ENCODE assay signal across 21 cellular contexts in genomic region chr5:170573660-170574059, GRCh38.
DNase-seq lines count a peak whose midpoint lies in the region; ATAC-seq and TF ChIP-seq lines count a peak whose summit lies in the region.
"Had no signal": no experiment of that assay in that cellular context is flagged by ENCODE, and none has a peak within 500 bp of the region (broad histone marks: within the 10 kb centered on the region; RNA-seq: fewer than 3 reads in every experiment).

No MANE protein-coding gene starts in this region.

- H3K4me3 ChIP-seq in PC-9 (no peak overlapping the region), fibroblast of mammary gland (ENCODE audit: control insufficient read depth, low read depth, low read length) (no peak overlapping the region), upper lobe of right lung (no peak overlapping the region), right cardiac atrium (ENCODE audit: low read length) (no peak overlapping the region)
- H3K4me3 ChIP-seq: GM12878 had no signal

- BruUV-seq in PC-9 (replicated peaks; lab: Mats Ljungman, UMichigan), result no TSS peak

- no peak overlapping the region for H3K9ac ChIP-seq in H9 (ENCODE audit: extremely low read depth, insufficient read length, low read length)

- H3K36me3 Mint-ChIP-seq in activated T-cell treated with anti-CD3 and anti-CD28 coated beads, Interleukin-2, amount 50 U/mL, for 4 hours (ENCODE audit: insufficient read depth), result no peaks in the 10 kb centered on the region
- peaks cover 0 to 11% (median 0%) of the 10 kb centered on the region in 3 experiments; a peak in 4 of 7 replicates for H3K36me3 Mint-ChIP-seq in H9 (ENCODE audit: insufficient read depth in 1 of 3, low read depth in 3 of 3)
- H3K36me3 Mint-ChIP-seq: CD4-positive, CD25-positive, alpha-beta regulatory T cell; CD8-positive, alpha-beta memory T cell had no signal

- peaks cover 37% of the 10 kb centered on the region for H3K27me3 Mint-ChIP-seq in activated T-cell treated with anti-CD3 and anti-CD28 coated beads, Interleukin-2, amount 50 U/mL, for 4 hours (ENCODE audit: low read depth)
- H3K27me3 Mint-ChIP-seq in H9 (ENCODE audit: low read depth), result peaks cover 11% of the 10 kb centered on the region

- H3K4ac ChIP-seq in H9 (ENCODE audit: low read depth, low read length), result no peak overlapping the region

- H3K27me3 ChIP-seq in PC-9 (ENCODE audit: insufficient read depth, low read depth) (no peaks in the 10 kb centered on the region), upper lobe of right lung (peaks cover 48% of the 10 kb centered on the region), right cardiac atrium (ENCODE audit: control insufficient read depth, insufficient read depth) (no peaks in the 10 kb centered on the region), H9 (ENCODE audit: insufficient read depth, low read length) (no peaks in the 10 kb centered on the region)

- DNase-seq in PC-9, result no peak
- peak; percentile 10 for DNase-seq in fibroblast of mammary gland (ENCODE audit: low read depth)
- DNase-seq in upper lobe of right lung, result no peak
- no peak for DNase-seq in activated T-cell treated with anti-CD3 and anti-CD28 coated beads, Interleukin-2, amount 50 U/mL, for 4 hours
- no peak for DNase-seq in right cardiac atrium
- no peak for DNase-seq in H9
- DNase-seq: ACHN; BE2C; C1 segment of cervical spinal cord; CD4-positive, CD25-positive, alpha-beta regulatory T cell; CD8-positive, alpha-beta memory T cell; COR-L47; DMS 273 treated with DMSO at 0.1 percent for 48 hours; DMS53; DND-41; EL; HCEC 1CT; HFFc6; IMR-90 had no signal

- H3K36me3 ChIP-seq in PC-9 (ENCODE audit: low read depth) (no peaks in the 10 kb centered on the region), upper lobe of right lung (no peaks in the 10 kb centered on the region)
- H3K36me3 ChIP-seq: BE2C had no signal

- no peaks in the 10 kb centered on the region for H3K23me2 ChIP-seq in H9 (ENCODE audit: insufficient read length, low read depth, low read length, poor library complexity, severe bottlenecking)

- H3K79me2 ChIP-seq in PC-9 (ENCODE audit: low read depth), result no peaks in the 10 kb centered on the region
- H3K79me2 ChIP-seq in H9 (ENCODE audit: insufficient read depth, low read length), result no peaks in the 10 kb centered on the region

- H3K79me1 ChIP-seq in H9 (ENCODE audit: insufficient read depth, low read depth, low read length, poor library complexity, severe bottlenecking), result no peaks in the 10 kb centered on the region

- ATAC-seq in upper lobe of right lung (no peak), right cardiac atrium (no peak)
- no peak for ATAC-seq in activated T-cell treated with anti-CD3 and anti-CD28 coated beads, Interleukin-2, amount 50 U/mL, for 4 hours
- ATAC-seq: GM12878 had no signal

- peaks cover 2% of the 10 kb centered on the region for H3K9me3 Mint-ChIP-seq in activated T-cell treated with anti-CD3 and anti-CD28 coated beads, Interleukin-2, amount 50 U/mL, for 4 hours
- H3K9me3 Mint-ChIP-seq in H9, result peaks cover 10 to 11% of the 10 kb centered on the region in 2 experiments

- no peak overlapping the region for H2BK5ac ChIP-seq in H9 (ENCODE audit: insufficient read length, low read length)

- H3K4me3 Mint-ChIP-seq in activated T-cell treated with anti-CD3 and anti-CD28 coated beads, Interleukin-2, amount 50 U/mL, for 4 hours, result no peak overlapping the region
- H3K4me3 Mint-ChIP-seq in H9, result no peak overlapping the region
- H3K4me3 Mint-ChIP-seq: CD4-positive, CD25-positive, alpha-beta regulatory T cell; CD8-positive, alpha-beta memory T cell; HFFc6 had no signal

- no peak overlapping the region for H4K8ac ChIP-seq in H9 (replicated peaks; ENCODE audit: insufficient read length, low read depth, low read length)

- H3K18ac ChIP-seq in H9 (ENCODE audit: insufficient read length, low read depth, low read length), result no peak overlapping the region

- TF ChIP-seq EP300 in Ishikawa (IDR thresholded peaks at IDR 0.05; ENCODE audit: borderline replicate concordance), result peak; percentile 60; the same call in 1 of the 2 replicates

- no peak overlapping the region for H3K27ac ChIP-seq in PC-9
- H3K27ac ChIP-seq in upper lobe of right lung, result no peak overlapping the region
- H3K27ac ChIP-seq in right cardiac atrium (ENCODE audit: low read length), result no peak overlapping the region
- no peak overlapping the region for H3K27ac ChIP-seq in H9 (ENCODE audit: insufficient read length, low read depth, low read length)

- POLR2A ChIA-PET in PC-9 (lab: Charles Lee; ENCODE audit: unreplicated experiment), result no interaction called here

- 95% methylated on average over 1 of the region's 1 CpG for WGBS in right cardiac atrium
- WGBS in H9 (ENCODE audit: extremely low coverage, insufficient read length, low lambda C conversion rate), result no CpG with 5 or more reads among the region's 1 CpG

- H3K23ac ChIP-seq in H9 (ENCODE audit: insufficient read length, low read depth, low read length), result no peak overlapping the region

- TF ChIP-seq RAD21 in Ishikawa (IDR thresholded peaks at IDR 0.05; ENCODE audit: low read depth), result no peak

- peaks cover 26% of the 10 kb centered on the region for H3F3A ChIP-seq in PC-9 (ENCODE audit: insufficient read depth, low read depth)

- no peak overlapping the region for H3K56ac ChIP-seq in H9 (ENCODE audit: insufficient read length, low read depth, low read length)

- no peak overlapping the region for H4K5ac ChIP-seq in H9 (ENCODE audit: insufficient read length, low read depth, low read length)

- intact Hi-C loops in PC-9 (cut with micrococcal nuclease; ENCODE audit: unreplicated experiment) (no loop called here), upper lobe of right lung (cut with DNase I) (no loop called here), right cardiac atrium (cut with DNase I) (no loop called here)

- no peak overlapping the region for H2BK15ac ChIP-seq in H9 (ENCODE audit: low read depth, low read length)

- TF ChIP-seq CTCF in PC-9 (conservative IDR thresholded peaks at IDR 0.05) (no peak), fibroblast of mammary gland (conservative IDR thresholded peaks at IDR 0.05; ENCODE audit: control insufficient read depth, insufficient read depth, low read depth, low read length) (no peak), upper lobe of right lung (IDR thresholded peaks at IDR 0.05) (no peak), H9 (conservative IDR thresholded peaks at IDR 0.05) (no peak)

- H3K9me2 ChIP-seq in PC-9 (ENCODE audit: insufficient read depth), result no peaks in the 10 kb centered on the region

- no peak overlapping the region for H3T11ph ChIP-seq in H9 (ENCODE audit: low read length)

- H3K4me1 Mint-ChIP-seq in activated T-cell treated with anti-CD3 and anti-CD28 coated beads, Interleukin-2, amount 50 U/mL, for 4 hours (ENCODE audit: low read depth), result peaks cover 11% of the 10 kb centered on the region
- peaks cover 7 to 18% of the 10 kb centered on the region in 2 experiments for H3K4me1 Mint-ChIP-seq in H9

- no peak overlapping the region for H2BK12ac ChIP-seq in H9 (ENCODE audit: insufficient read length, low read depth, low read length)

- peaks cover 32% of the 10 kb centered on the region for H3K4me1 ChIP-seq in PC-9 (replicated peaks; ENCODE audit: insufficient read depth)
- H3K4me1 ChIP-seq in upper lobe of right lung, result no peaks in the 10 kb centered on the region
- H3K4me1 ChIP-seq in right cardiac atrium (ENCODE audit: control insufficient read depth, insufficient read depth, low read length), result no peaks in the 10 kb centered on the region
- no peaks in the 10 kb centered on the region for H3K4me1 ChIP-seq in H9 (ENCODE audit: insufficient read depth, low read length)
- H3K4me1 ChIP-seq: BE2C had no signal

- H2BK20ac ChIP-seq in H9 (ENCODE audit: low read depth, low read length, poor library complexity, severe bottlenecking), result no peak overlapping the region

- CTCF ChIA-PET in PC-9 (lab: Charles Lee), result no interaction called here

- H4K20me1 ChIP-seq in PC-9 (ENCODE audit: insufficient read depth) (no peaks in the 10 kb centered on the region), H9 (ENCODE audit: control insufficient read depth, insufficient read depth, insufficient read length) (no peaks in the 10 kb centered on the region)

- no peak overlapping the region for H3K27ac Mint-ChIP-seq in H9
- H3K27ac Mint-ChIP-seq: CD4-positive, CD25-positive, alpha-beta regulatory T cell; CD8-positive, alpha-beta memory T cell; HFFc6 had no signal

- no peak overlapping the region for H3K14ac ChIP-seq in H9 (ENCODE audit: insufficient read depth, low read length)

- H3K4me2 ChIP-seq in PC-9, result peak overlapping the region; percentile 73; the same call in 1 of the 2 replicates
- no peak overlapping the region for H3K4me2 ChIP-seq in H9 (ENCODE audit: insufficient read depth, insufficient read length, low read length)

- H2AFZ ChIP-seq in PC-9 (no peak overlapping the region), H9 (ENCODE audit: low read length) (no peak overlapping the region)

- no peaks in the 10 kb centered on the region for H3K9me3 ChIP-seq in PC-9 (ENCODE audit: insufficient read depth, low read depth)
- no peaks in the 10 kb centered on the region for H3K9me3 ChIP-seq in upper lobe of right lung
- H3K9me3 ChIP-seq in right cardiac atrium (ENCODE audit: control insufficient read depth, low read length), result peaks cover 5% of the 10 kb centered on the region
- H3K9me3 ChIP-seq in H9 (ENCODE audit: control insufficient read depth, low read depth, low read length), result no peaks in the 10 kb centered on the region
- H3K9me3 ChIP-seq: BE2C had no signal

- H2BK120ac ChIP-seq in H9 (ENCODE audit: low read depth, low read length, poor library complexity, severe bottlenecking), result no peak overlapping the region

- no peak overlapping the region for H4K91ac ChIP-seq in H9 (ENCODE audit: insufficient read length, low read depth, low read length)

- no peak overlapping the region for H2AK5ac ChIP-seq in H9 (ENCODE audit: insufficient read length, low read length)

TF ChIP-seq in Ishikawa, 13 proteins besides CTCF, POLR2A, EP300 and RAD21:
- TF ChIP-seq ZBTB7A (IDR thresholded peaks at IDR 0.05; ENCODE audit: low read depth), result no peak
- TF ChIP-seq NFIC (IDR thresholded peaks at IDR 0.05), result peak; percentile 79
- no peak for TF ChIP-seq USF1 (IDR thresholded peaks at IDR 0.05)
- peak; percentile 37; the same call in 1 of the 2 replicates for TF ChIP-seq TCF12 (IDR thresholded peaks at IDR 0.05; ENCODE audit: low read depth)
- TF ChIP-seq CREB1 (IDR thresholded peaks at IDR 0.05; ENCODE audit: low read depth), result no peak
- no peak for TF ChIP-seq FOXM1 (IDR thresholded peaks at IDR 0.05; ENCODE audit: borderline replicate concordance, low read depth)
- no peak for TF ChIP-seq TAF1 (IDR thresholded peaks at IDR 0.05; ENCODE audit: low read depth)
- TF ChIP-seq TEAD4 (IDR thresholded peaks at IDR 0.05), result peak; percentile 32; the same call in 1 of the 2 replicates
- TF ChIP-seq YY1 (IDR thresholded peaks at IDR 0.05; ENCODE audit: low read depth), result no peak
